ENCODE assay signal across 12 cellular contexts in the genomic region with DNA sequence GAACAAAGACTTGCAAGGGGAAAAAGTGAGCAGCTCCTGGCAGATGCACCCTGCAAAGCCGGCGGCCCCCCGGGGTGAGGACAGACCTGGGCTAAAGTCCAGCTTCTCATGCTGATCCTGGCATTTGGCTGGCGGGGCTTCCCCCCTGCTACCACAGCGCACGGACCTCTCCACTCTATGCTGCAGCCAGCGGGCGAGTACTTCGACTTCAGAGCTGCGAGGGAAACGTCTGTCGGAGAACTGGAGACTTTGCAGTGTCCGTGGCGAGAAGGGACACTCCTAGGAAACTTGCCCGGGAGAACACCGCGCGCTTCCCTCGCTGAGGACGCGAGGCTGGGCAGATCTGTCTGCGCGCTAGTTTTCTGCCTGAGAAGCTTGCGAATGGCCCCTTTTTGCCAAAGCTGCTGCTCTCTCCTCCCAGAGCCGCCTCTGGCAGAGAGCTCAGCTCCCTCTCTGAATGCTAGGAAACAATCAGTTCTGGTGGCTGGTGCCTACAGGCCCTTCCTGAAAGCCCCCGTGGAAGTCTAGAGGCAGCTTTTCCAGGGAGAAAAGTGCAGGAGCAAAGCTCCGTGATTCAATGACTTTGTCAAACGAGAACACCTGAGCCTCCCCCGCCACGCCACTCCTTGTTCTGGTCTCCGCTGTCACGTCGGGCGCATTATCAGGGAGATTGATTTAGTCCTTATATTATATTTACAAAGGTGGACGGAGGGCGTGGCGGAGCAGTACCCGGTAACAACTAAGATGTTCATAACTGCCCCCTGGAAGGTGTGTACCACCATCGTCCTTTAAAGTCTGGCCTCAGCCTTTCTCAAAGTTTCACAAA.
DNase-seq lines count a peak whose midpoint lies in the region; ATAC-seq and TF ChIP-seq lines count a peak whose summit lies in the region.
"Had no signal": no experiment of that assay in that cellular context is flagged by ENCODE, and none has a peak within 500 bp of the region (broad histone marks: within the 10 kb centered on the region; RNA-seq: fewer than 3 reads in every experiment).

No MANE protein-coding gene starts in this region.

- DNase-seq in M059J (ENCODE audit: low read depth) = peak; percentile 18
- peak; percentile 46 for DNase-seq in astrocyte of the hippocampus (ENCODE audit: low read depth, low spot score)
- peak; percentile 23 for DNase-seq in iPS-NIHi11 (ENCODE audit: low spot score)
- no peak for DNase-seq in retinal pigment epithelial cell (ENCODE audit: low read depth)
- no peak for DNase-seq in lower leg skin (ENCODE audit: low spot score in 2 of 2)
- DNase-seq: activated T-cell treated with anti-CD3 and anti-CD28 coated beads for 4 hours, gastrocnemius medialis, IMR-90, T-helper 17 cell, tibial artery had no signal

- ATAC-seq in HG02798 (IDR thresholded peaks at IDR 0.05; ENCODE audit: poor library complexity, unreplicated experiment) (no peak), HG02571 (IDR thresholded peaks at IDR 0.05; ENCODE audit: unreplicated experiment) (no peak)
- ATAC-seq: gastrocnemius medialis, T-helper 17 cell had no signal

- WGBS in lower leg skin, 2 donors = 26 to 29% methylated on average over 35 to 39 of the region's 39 CpGs

- no peak for TF ChIP-seq POLR2A in lower leg skin (IDR thresholded peaks at IDR 0.05)

- H3K4me3 ChIP-seq in retinal pigment epithelial cell (ENCODE audit: low read length) (peak overlapping the region; percentile 37), lower leg skin (ENCODE audit: low read depth, poor library complexity, severe bottlenecking) (no peak overlapping the region)
- H3K4me3 ChIP-seq: gastrocnemius medialis, tibial artery had no signal

- no peak for TF ChIP-seq CTCF in retinal pigment epithelial cell (conservative IDR thresholded peaks at IDR 0.05; ENCODE audit: low read depth, low read length)
- no peak for TF ChIP-seq CTCF in lower leg skin (IDR thresholded peaks at IDR 0.05)

- intact Hi-C loops in lower leg skin (cut with DNase I; ENCODE audit: low total_unique reads) = no loop called here

Comparison
In these comparisons a context has a peak if more than half of its experiments do, and no peak if none do; other contexts are left out.
1. DNase-seq: peak in M059J (single experiment), astrocyte of the hippocampus (single experiment) and iPS-NIHi11 (single experiment); none in retinal pigment epithelial cell (single experiment) and lower leg skin (0 of 2).